ENCODE assay signal across 28 cellular contexts in genomic region chr19:29505034-29505824, GRCh38. TPM values are rescaled to one million over a fixed set of nuclear protein-coding genes. Genes with fewer than 3 reads are reported as not detected.
DNase-seq lines count a peak whose midpoint lies in the region; ATAC-seq and TF ChIP-seq lines count a peak whose summit lies in the region.
"Had no signal": no experiment of that assay in that cellular context is flagged by ENCODE, and none has a peak within 500 bp of the region (broad histone marks: within the 10 kb centered on the region; RNA-seq: fewer than 3 reads in every experiment).

No MANE protein-coding gene starts in this region.

- dilution Hi-C loops in IMR-90 (cut with HindIII; ENCODE audit: low sequenced_read_pairs, unreplicated experiment): no loop called here

- no peaks in the 10 kb centered on the region for H4K20me1 ChIP-seq in IMR-90 (ENCODE audit: insufficient read depth, low read length)

- POLR2A ChIA-PET in IMR-90 (lab: Charles Lee; ENCODE audit: unreplicated experiment): no interaction called here

- intact Hi-C loops in IMR-90 (cut with micrococcal nuclease): no loop called here
- intact Hi-C loops in sigmoid colon (cut with DNase I): no loop called here

- H3K56ac ChIP-seq in IMR-90 (ENCODE audit: extremely low read depth, insufficient read depth, low read length): no peak overlapping the region

- BruUV-seq in IMR-90 (replicated peaks; lab: Mats Ljungman, UMichigan): no TSS peak

- TF ChIP-seq CTCF in IMR-90 (conservative IDR thresholded peaks at IDR 0.05; ENCODE audit: low read depth, low read length) (no peak), sigmoid colon (IDR thresholded peaks at IDR 0.05) (no peak), GM10266 (IDR thresholded peaks at IDR 0.05; ENCODE audit: control insufficient read depth, insufficient read depth, low read depth, missing control alignments) (no peak)

- no peak overlapping the region for H2BK15ac ChIP-seq in IMR-90 (ENCODE audit: low read depth, low read length)

- H3K9me1 ChIP-seq in IMR-90 (ENCODE audit: insufficient read depth, low read length): no peaks in the 10 kb centered on the region

- H3K18ac ChIP-seq in IMR-90 (ENCODE audit: low read depth, low read length): no peak overlapping the region

- TF ChIP-seq POLR2A in IMR-90 (IDR thresholded peaks at IDR 0.05; ENCODE audit: low read depth, low read length): no peak
- TF ChIP-seq POLR2A in sigmoid colon (IDR thresholded peaks at IDR 0.05): no peak

- no peak overlapping the region for H2BK120ac ChIP-seq in IMR-90 (ENCODE audit: low read depth, low read length)

- no peak overlapping the region for H3K14ac ChIP-seq in IMR-90 (replicated peaks; ENCODE audit: low read depth, low read length)

- H3K36me3 ChIP-seq in IMR-90 (ENCODE audit: control insufficient read depth, insufficient read depth, low read length) (no peaks in the 10 kb centered on the region), sigmoid colon (no peaks in the 10 kb centered on the region)
- H3K36me3 ChIP-seq: right lobe of liver had no signal

- no peak overlapping the region for H3K4ac ChIP-seq in IMR-90 (ENCODE audit: low read depth, low read length)

- H3K79me1 ChIP-seq in IMR-90 (ENCODE audit: low read depth in 1 of 2, low read length in 2 of 2): no peaks in the 10 kb centered on the region

- no peak overlapping the region for H2BK5ac ChIP-seq in IMR-90 (ENCODE audit: low read depth, low read length, poor library complexity, severe bottlenecking)

- H2BK20ac ChIP-seq in IMR-90 (ENCODE audit: low read depth, low read length): no peak overlapping the region

- CTCF ChIA-PET in IMR-90 (lab: Yijun Ruan, JAX): no interaction called here

- ATAC-seq in IMR-90 (ENCODE audit: low read depth) (no peak), GM19397 (IDR thresholded peaks at IDR 0.05; ENCODE audit: unreplicated experiment) (no peak)
- ATAC-seq: right lobe of liver had no signal

- no peak overlapping the region for H3K4me2 ChIP-seq in IMR-90 (ENCODE audit: low read depth, low read length)
- H3K4me2 ChIP-seq: hepatocyte, KMS-11 had no signal

- H4K8ac ChIP-seq in IMR-90 (ENCODE audit: low read depth in 2 of 2, low read length in 2 of 2): no peak overlapping the region

- H3K4me3 ChIP-seq in IMR-90 (ENCODE audit: insufficient read depth, low read depth, low read length): no peak overlapping the region
- no peak overlapping the region for H3K4me3 ChIP-seq in sigmoid colon
- H3K4me3 ChIP-seq: GM23248, hepatocyte, right lobe of liver had no signal

- no peak for TF ChIP-seq EP300 in sigmoid colon (IDR thresholded peaks at IDR 0.05)

- no peak overlapping the region for H4K5ac ChIP-seq in IMR-90 (ENCODE audit: low read depth, low read length)

- H3K27ac ChIP-seq in IMR-90 (ENCODE audit: insufficient read depth, low read length): no peak overlapping the region
- H3K27ac ChIP-seq in sigmoid colon: no peak overlapping the region
- H3K27ac ChIP-seq: C4-2B, GM23248, hepatocyte, KMS-11, right lobe of liver had no signal

- H2AFZ ChIP-seq in IMR-90 (replicated peaks; ENCODE audit: low read length, poor library complexity): no peak overlapping the region
- H2AFZ ChIP-seq: GM23248, hepatocyte had no signal

- TF ChIP-seq RAD21 in IMR-90 (IDR thresholded peaks at IDR 0.05; ENCODE audit: low read length): no peak

- H2AK9ac ChIP-seq in IMR-90 (replicated peaks; ENCODE audit: low read depth, low read length, poor library complexity): peak overlapping the region; percentile 72

- no peak overlapping the region for H3K23ac ChIP-seq in IMR-90 (ENCODE audit: low read depth, low read length)

- H4K91ac ChIP-seq in IMR-90 (ENCODE audit: insufficient read depth, low read depth, low read length): no peak overlapping the region

- peaks cover 5% of the 10 kb centered on the region; the same call in 1 of the 2 replicates for H3K9me3 ChIP-seq in IMR-90 (ENCODE audit: control insufficient read depth, insufficient read depth, low read length)
- no peaks in the 10 kb centered on the region for H3K9me3 ChIP-seq in sigmoid colon
- H3K9me3 ChIP-seq: right lobe of liver had no signal

- H3K27me3 ChIP-seq in IMR-90 (ENCODE audit: control insufficient read depth, insufficient read depth, low read length) (no peaks in the 10 kb centered on the region), sigmoid colon (peaks cover 0 to 11% (median 6%) of the 10 kb centered on the region in 3 donors)
- H3K27me3 ChIP-seq: hepatocyte, right lobe of liver had no signal

- no peak for DNase-seq in IMR-90
- peak; percentile 5 for DNase-seq in epidermal melanocyte (ENCODE audit: insufficient read length, low spot score)
- peak; percentile 96 for DNase-seq in medulla oblongata (ENCODE audit: extremely low spot score)
- DNase-seq in sigmoid colon: peak; percentile 65
- no peak for DNase-seq in GM10266 (ENCODE audit: extremely low spot score)
- no peak for DNase-seq in stimulated activated naive CD4-positive, alpha-beta T cell treated with Interleukin-2 at 50 U/mL for 16 hours (lab: John Stamatoyannopoulos, UW)
- DNase-seq in activated CD8-positive, alpha-beta memory T cell treated with anti-CD3 and anti-CD28 coated beads, Interleukin-2, amount 50 U/mL, for 48 hours: no peak
- DNase-seq: ACHN; activated B cell treated with CpG ODN at 0.5 μM for 24 hours; activated CD4-positive, alpha-beta memory T cell treated with anti-CD3 and anti-CD28 coated beads for 36 hours; dermis blood vessel endothelial cell; GM23248; islet precursor cell; NCI-H1694; NCI-H2171; NCI-H526 treated with DMSO at 0.1 percent for 48 hours; stimulated activated CD4-positive, alpha-beta T cell treated with anti-CD3 and anti-CD28 coated beads, Interleukin-15, amount 100 ng/mL, for 24 hours had no signal

- H2AK5ac ChIP-seq in IMR-90 (ENCODE audit: low read depth, low read length): no peak overlapping the region

- no peak overlapping the region for H3K9ac ChIP-seq in IMR-90 (ENCODE audit: low read depth, low read length)
- H3K9ac ChIP-seq: GM23248, KMS-11 had no signal

- H3K4me1 ChIP-seq in IMR-90 (ENCODE audit: control insufficient read depth, insufficient read depth, low read length) (no peaks in the 10 kb centered on the region), sigmoid colon (no peaks in the 10 kb centered on the region)
- H3K4me1 ChIP-seq: right lobe of liver had no signal

- WGBS in IMR-90 (ENCODE audit: extremely low coverage in 2 of 2, insufficient read length in 1 of 2), 2 experiments: 19% methylated on average over 6 of the region's 15 CpGs; no CpG with 5 or more reads in 1 of the 2 experiments
- WGBS in sigmoid colon, 2 donors: 74 to 80% methylated on average over 15 of the region's 15 CpGs

- in situ Hi-C loops in IMR-90 (cut with MboI; ENCODE audit: low sequenced_read_pairs): no loop called here

TF ChIP-seq in IMR-90, 13 proteins besides CTCF, POLR2A, EP300 and RAD21:
- TF ChIP-seq CEBPB (IDR thresholded peaks at IDR 0.05; ENCODE audit: low read depth, low read length): no peak
- TF ChIP-seq MXI1 (IDR thresholded peaks at IDR 0.05; ENCODE audit: borderline replicate concordance, low read depth, low read length): no peak
- TF ChIP-seq ELK1 (IDR thresholded peaks at IDR 0.05; ENCODE audit: borderline replicate concordance, low read depth, low read length): no peak
- TF ChIP-seq RFX5 (IDR thresholded peaks at IDR 0.05; ENCODE audit: low read depth, low read length): no peak
- no peak for TF ChIP-seq RCOR1 (IDR thresholded peaks at IDR 0.05; ENCODE audit: insufficient replicate concordance, low read length)
- no peak for TF ChIP-seq MAZ (IDR thresholded peaks at IDR 0.05; ENCODE audit: borderline replicate concordance, low read depth, low read length)
- no peak for TF ChIP-seq USF2 (IDR thresholded peaks at IDR 0.05; ENCODE audit: low read depth, low read length)
- TF ChIP-seq SMC3 (IDR thresholded peaks at IDR 0.05; ENCODE audit: low read depth, low read length): no peak
- no peak for TF ChIP-seq FOS (IDR thresholded peaks at IDR 0.05; ENCODE audit: low read depth, low read length)
- no peak for TF ChIP-seq NFE2L2 (IDR thresholded peaks at IDR 0.05; ENCODE audit: low read depth, low read length)
- TF ChIP-seq MAFK (IDR thresholded peaks at IDR 0.05; ENCODE audit: low read depth, low read length): no peak
- TF ChIP-seq CHD1 (IDR thresholded peaks at IDR 0.05; ENCODE audit: low read depth, low read length): no peak
- no peak for TF ChIP-seq BHLHE40 (IDR thresholded peaks at IDR 0.05; ENCODE audit: low read depth, low read length)

RNA-seq across cellular contexts. Expression of gene VSTM2B, which starts 20.6 kb away (rescaled TPM):
- total RNA-seq in IMR-90 (2012; rRNA removed) (not detected in 2 replicates), sigmoid colon (under 1 TPM in 1 of 4 donors, not detected in 3; 0.41 TPM)
- polyA plus RNA-seq in IMR-90 (2012; rRNA removed) (not detected in 2 replicates), sigmoid colon (not detected)
- polyA plus RNA-seq in IMR-90 (2012; cell fraction: cytosol; rRNA removed): not detected in 2 replicates
- not detected in 2 replicates for polyA plus RNA-seq in IMR-90 (2012; cell fraction: nucleus; rRNA removed; ENCODE audit: low replicate concordance)
- total RNA-seq: activated B cell treated with CpG ODN at 0.5 μM for 24 hours; activated CD4-positive, alpha-beta memory T cell treated with anti-CD3 and anti-CD28 coated beads for 36 hours; bronchial epithelial cell; dermis blood vessel endothelial cell; GM23248; lung microvascular endothelial cell; myocyte; osteocyte; right lobe of liver; ureter had no signal
- polyA plus RNA-seq: adipose tissue, GM23248 had no signal

Comparison
In these comparisons a context has a peak if more than half of its experiments do, and no peak if none do; other contexts are left out.
1. DNase-seq: peak in epidermal melanocyte (single experiment), medulla oblongata (single experiment) and sigmoid colon (single experiment); none in IMR-90 (single experiment), GM10266 (single experiment), stimulated activated naive CD4-positive, alpha-beta T cell treated with Interleukin-2 at 50 U/mL for 16 hours (single experiment) and activated CD8-positive, alpha-beta memory T cell treated with anti-CD3 and anti-CD28 coated beads, Interleukin-2, amount 50 U/mL, for 48 hours (single experiment).